8 cellular contexts compared by ENCODE assay signal in the genomic region with DNA sequence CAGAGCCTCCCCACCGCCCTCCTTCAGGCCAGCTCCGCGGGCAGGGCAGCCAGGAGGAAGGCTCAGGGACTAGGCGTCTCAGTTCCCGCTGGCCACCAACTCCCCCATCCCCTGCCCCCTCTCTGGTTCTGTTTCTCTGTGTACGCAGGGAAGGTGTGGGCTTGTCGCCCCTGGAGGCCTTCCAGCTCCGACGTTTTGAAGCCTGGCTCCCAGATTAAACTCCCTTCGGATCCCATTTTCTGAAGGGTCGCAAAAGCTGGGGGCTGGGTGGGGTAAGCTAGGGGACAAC. TPM values are rescaled to one million over a fixed set of nuclear protein-coding genes. Genes with fewer than 3 reads are reported as not detected.
DNase-seq lines count a peak whose midpoint lies in the region; ATAC-seq and TF ChIP-seq lines count a peak whose summit lies in the region.

No MANE protein-coding gene starts in this region.

- H3K27me3 ChIP-seq in AG04450 (ENCODE audit: control insufficient read depth, insufficient read depth, low read length): no peaks in the 10 kb centered on the region
- no peaks in the 10 kb centered on the region for H3K27me3 ChIP-seq in kidney epithelial cell (ENCODE audit: control insufficient read depth, insufficient read depth, low read length)

- DNase-seq in AG04450 (ENCODE audit: low read depth, low spot score) (no peak), astrocyte of the spinal cord (ENCODE audit: low read depth, low spot score) (no peak), kidney epithelial cell (ENCODE audit: low read depth) (no peak), substantia nigra (lab: John Stamatoyannopoulos, UW) (peak in 13 of 49 donors; percentile 39 to 67 (median 56)), HuH-7 (ENCODE audit: low spot score) (no peak), NCI-H1048 (lab: John Stamatoyannopoulos, UW) (no peak)

- in situ Hi-C loops in astrocyte of the spinal cord (cut with HindIII; ENCODE audit: low sequenced_read_pairs): no loop called here

- H3K9me3 ChIP-seq in AG04450 (ENCODE audit: control insufficient read depth, insufficient read depth, low read length): no peaks in the 10 kb centered on the region; the same call in 1 of the 2 replicates

- ATAC-seq in GM19324 (IDR thresholded peaks at IDR 0.05; ENCODE audit: low FRiP score, unreplicated experiment) (peak; percentile 10), HG03439 (IDR thresholded peaks at IDR 0.05; ENCODE audit: unreplicated experiment) (peak; percentile 14)

- H3K27ac ChIP-seq in AG04450 (ENCODE audit: low read depth, low read length) (peak overlapping the region; percentile 21), substantia nigra (ENCODE audit: low read depth, low read length, poor library complexity, severe bottlenecking) (peak overlapping the region; percentile 89)

- POLR2A ChIA-PET in AG04450 (lab: Yijun Ruan, JAX): interaction anchor here (0.8 to 2.4 kb wide), 4 partner anchors 13 to 99 kb away, joined by 3 to 21 read pairs (median 4); partner anchors contain the start of genes G3BP1 and SPARC

- TF ChIP-seq CTCF in AG04450 (IDR thresholded peaks at IDR 0.05; ENCODE audit: low read depth, low read length) (no peak), astrocyte of the spinal cord (IDR thresholded peaks at IDR 0.05; ENCODE audit: low read depth, low read length) (no peak), kidney epithelial cell (IDR thresholded peaks at IDR 0.05; ENCODE audit: insufficient read depth, low read length, poor library complexity, severe bottlenecking) (no peak)

- peak overlapping the region; percentile 88 for H3K4me3 ChIP-seq in AG04450 (ENCODE audit: low read depth, low read length)
- H3K4me3 ChIP-seq in astrocyte of the spinal cord (ENCODE audit: low read depth, low read length): peak overlapping the region; percentile 93
- peak overlapping the region; percentile 76 for H3K4me3 ChIP-seq in kidney epithelial cell (ENCODE audit: low read depth, low read length)

- CTCF ChIA-PET in AG04450 (lab: Charles Lee): interaction anchor here (0.7 to 2.1 kb wide), 5 partner anchors 13 to 114 kb away, joined by 3 to 9 read pairs (median 3); no protein-coding TSS in a partner anchor

- H3K36me3 ChIP-seq in kidney epithelial cell (ENCODE audit: control insufficient read depth, insufficient read depth, low read length): no peaks in the 10 kb centered on the region

RNA-seq across cellular contexts. Expression of gene ATOX1, which starts 0.3 kb away (rescaled TPM):
- 138 and 164 TPM in 2 replicates for polyA plus RNA-seq in AG04450 (2011; rRNA removed)
- polyA minus RNA-seq in AG04450 (2011; rRNA and poly(A)+ RNA removed): 111 and 133 TPM in 2 replicates
- total RNA-seq in kidney epithelial cell: 91.6 and 118 TPM in 2 replicates

RNA-seq across cellular contexts. Expression of gene G3BP1, which starts 13.7 kb away (rescaled TPM):
- 87.7 and 101 TPM in 2 replicates for polyA plus RNA-seq in AG04450 (2011; rRNA removed)
- 177 and 215 TPM in 2 replicates for polyA minus RNA-seq in AG04450 (2011; rRNA and poly(A)+ RNA removed)
- total RNA-seq in kidney epithelial cell: 134 and 154 TPM in 2 replicates
